In genomic region chrX:1521459-1521956, GRCh38 we compare ENCODE assay signal across 8 cellular contexts.
DNase-seq lines count a peak whose midpoint lies in the region; ATAC-seq lines count a peak whose summit lies in the region.

No MANE protein-coding gene starts in this region.

- DNase-seq in activated T-cell treated with anti-CD3 and anti-CD28 coated beads for 1 hour (ENCODE audit: low read depth): peak; percentile 29
- no peak for DNase-seq in activated T-cell treated with anti-CD3 and anti-CD28 coated beads for 4 hours
- peak; percentile 29 for DNase-seq in T follicular helper cell (ENCODE audit: low read depth)
- no peak for DNase-seq in NCI-H1694 (lab: John Stamatoyannopoulos, UW)
- no peak for DNase-seq in middle frontal gyrus (ENCODE audit: extremely low spot score, low spot score)
- DNase-seq in NCI-H510A treated with DMSO at 0.1 percent for 48 hours (lab: John Stamatoyannopoulos, UW): no peak

- ATAC-seq in HG03045 (IDR thresholded peaks at IDR 0.05; ENCODE audit: unreplicated experiment): peak; percentile 84

- H3K4me1 Mint-ChIP-seq in dendritic cell treated with granulocyte-macrophage colony-stimulating factor and Interleukin-4, amounts not matched to agents 40 ng/mL and 50 ng/mL, for 4 days (ENCODE audit: low read depth): peaks cover 42% of the 10 kb centered on the region

- intact Hi-C loops in dendritic cell treated with granulocyte-macrophage colony-stimulating factor and Interleukin-4, amounts not matched to agents 40 ng/mL and 50 ng/mL, for 4 days (cut with micrococcal nuclease): loop anchor here (5.0 kb wide), 1 partner anchor 44 kb away; no protein-coding TSS in a partner anchor

- peak overlapping the region; percentile 59 for H3K4me3 Mint-ChIP-seq in dendritic cell treated with granulocyte-macrophage colony-stimulating factor and Interleukin-4, amounts not matched to agents 40 ng/mL and 50 ng/mL, for 4 days

- H3K36me3 Mint-ChIP-seq in dendritic cell treated with granulocyte-macrophage colony-stimulating factor and Interleukin-4, amounts not matched to agents 40 ng/mL and 50 ng/mL, for 4 days (ENCODE audit: low read depth): no peaks in the 10 kb centered on the region

- peak overlapping the region; percentile 20 for H3K27ac Mint-ChIP-seq in dendritic cell treated with granulocyte-macrophage colony-stimulating factor and Interleukin-4, amounts not matched to agents 40 ng/mL and 50 ng/mL, for 4 days

- no peaks in the 10 kb centered on the region for H3K27me3 Mint-ChIP-seq in dendritic cell treated with granulocyte-macrophage colony-stimulating factor and Interleukin-4, amounts not matched to agents 40 ng/mL and 50 ng/mL, for 4 days

- H3K9me3 Mint-ChIP-seq in dendritic cell treated with granulocyte-macrophage colony-stimulating factor and Interleukin-4, amounts not matched to agents 40 ng/mL and 50 ng/mL, for 4 days: peaks cover 21% of the 10 kb centered on the region

Comparison
In these comparisons a context has a peak if more than half of its experiments do, and no peak if none do; other contexts are left out.
1. DNase-seq: peak in activated T-cell treated with anti-CD3 and anti-CD28 coated beads for 1 hour (single experiment) and T follicular helper cell (single experiment); none in activated T-cell treated with anti-CD3 and anti-CD28 coated beads for 4 hours (single experiment), NCI-H1694 (single experiment), middle frontal gyrus (single experiment) and NCI-H510A treated with DMSO at 0.1 percent for 48 hours (single experiment).